23 cellular contexts compared by ENCODE assay signal in the genomic region with DNA sequence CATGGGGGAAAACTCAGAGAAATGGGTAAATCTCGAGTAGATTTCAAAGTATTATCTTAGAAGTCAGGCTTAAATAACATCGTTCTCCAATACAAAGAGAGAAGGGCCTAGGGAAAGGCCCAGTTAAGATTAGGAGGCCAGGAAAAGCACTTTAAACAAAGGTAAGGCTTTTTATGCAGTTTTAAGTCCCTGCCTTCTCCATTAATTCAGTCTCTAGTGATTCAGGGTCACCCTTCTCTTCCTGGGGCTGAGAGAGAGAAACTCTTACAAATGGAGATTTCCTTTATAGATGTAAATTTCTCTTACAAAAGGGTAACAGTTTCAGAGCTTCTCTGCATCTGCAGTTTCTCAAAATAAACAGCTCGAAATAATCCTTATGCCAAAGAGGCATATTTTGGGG.
"Had no signal": no experiment of that assay in that cellular context is flagged by ENCODE, and none has a peak within 500 bp of the region (broad histone marks: within the 10 kb centered on the region; RNA-seq: fewer than 3 reads in every experiment).

No MANE protein-coding gene starts in this region.

- H3K36me3 ChIP-seq: colonic mucosa, left ventricle myocardium inferior, lower lobe of right lung, spleen, stomach, thoracic aorta had no signal

- DNase-seq: colonic mucosa; dermis blood vessel endothelial cell; erythroblast; foreskin keratinocyte; kidney; left cardiac atrium; left ventricle myocardium inferior; lower lobe of right lung; occipital lobe; psoas muscle; retina; spleen; stimulated activated CD4-positive, alpha-beta T cell treated with anti-CD3 and anti-CD28 coated beads, Interleukin-2, amount 100 ng/mL, for 24 hours; stimulated activated naive CD4-positive, alpha-beta T cell; stomach; substantia nigra; trophoblast cell had no signal

- H3K9me3 Mint-ChIP-seq: natural killer cell treated with Interleukin-12 subunit alpha and Interleukin-12 subunit beta and Interleukin-15 and Interleukin-18, amount 100 ng/mL, for 72 hours had no signal

- H3K4me1 Mint-ChIP-seq: memory B cell had no signal

- H3K27me3 ChIP-seq: colonic mucosa, spleen had no signal

- ATAC-seq: foreskin keratinocyte; left cardiac atrium; lower lobe of right lung; natural killer cell treated with Interleukin-12 subunit alpha and Interleukin-12 subunit beta and Interleukin-15 and Interleukin-18, amount 100 ng/mL, for 72 hours; psoas muscle; sciatic nerve had no signal

- H3K4me1 ChIP-seq: colonic mucosa, foreskin keratinocyte, left ventricle myocardium inferior, lower lobe of right lung, parathyroid adenoma, psoas muscle, spleen had no signal

- H3K4me3 ChIP-seq: colonic mucosa, left ventricle myocardium inferior, lower lobe of right lung, psoas muscle, spleen, stomach, thoracic aorta had no signal

- H3K27ac Mint-ChIP-seq: memory B cell; mesothelial cell of epicardium; natural killer cell treated with Interleukin-12 subunit alpha and Interleukin-12 subunit beta and Interleukin-15 and Interleukin-18, amount 100 ng/mL, for 72 hours had no signal

- H3K4me3 Mint-ChIP-seq: memory B cell; mesothelial cell of epicardium; natural killer cell treated with Interleukin-12 subunit alpha and Interleukin-12 subunit beta and Interleukin-15 and Interleukin-18, amount 100 ng/mL, for 72 hours had no signal

- H3K27ac ChIP-seq: colonic mucosa, foreskin keratinocyte, left ventricle myocardium inferior, lower lobe of right lung, parathyroid adenoma, psoas muscle, spleen, stomach, thoracic aorta had no signal

- H2AFZ ChIP-seq: parathyroid adenoma had no signal

- H3K79me2 ChIP-seq: parathyroid adenoma had no signal

- H3K9ac ChIP-seq: parathyroid adenoma had no signal

- H3K9me3 ChIP-seq: colonic mucosa, thoracic aorta had no signal
